Comparison of ENCODE assay signal across 8 cellular contexts in the genomic region with DNA sequence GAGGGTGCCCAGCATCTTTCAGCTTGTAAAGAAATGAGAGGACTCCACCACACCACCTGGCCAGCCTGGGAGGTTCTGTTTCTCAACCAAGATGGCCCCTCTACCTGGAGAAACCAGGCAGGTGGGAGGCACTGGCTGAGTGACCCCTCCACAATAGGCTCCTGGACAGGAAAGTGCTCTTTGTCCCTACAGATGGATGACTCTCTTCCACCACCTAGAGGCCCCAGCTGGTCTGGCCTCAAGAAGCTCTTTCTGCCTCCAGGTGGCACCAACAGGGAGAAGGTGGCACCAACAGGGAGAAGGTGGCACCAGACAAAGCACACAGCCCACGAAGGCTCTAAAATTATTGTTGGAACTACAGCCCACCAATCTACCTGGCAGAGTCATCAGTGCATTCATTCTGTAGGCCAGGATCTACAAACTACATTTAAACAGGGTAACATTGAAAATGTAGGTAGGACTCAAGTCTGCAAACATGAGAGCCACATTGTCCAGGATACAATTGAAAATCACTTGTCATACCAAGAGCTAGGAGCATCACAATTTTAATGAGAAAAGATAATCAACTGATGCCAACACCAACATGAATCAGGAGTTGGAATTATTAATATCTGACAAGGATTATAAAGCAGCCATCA. TPM values are rescaled to one million over a fixed set of nuclear protein-coding genes. Genes with fewer than 3 reads are reported as not detected.
DNase-seq lines count a peak whose midpoint lies in the region; ATAC-seq and TF ChIP-seq lines count a peak whose summit lies in the region.

No MANE protein-coding gene starts in this region.

- DNase-seq in AML-193 (lab: John Stamatoyannopoulos, UW) (peak; percentile 55 to 64), GM13976 (ENCODE audit: low spot score) (no peak), NT2/D1 (ENCODE audit: low read depth, low spot score) (peak; percentile 51), adrenal gland (peak in 4 of 7 donors; percentile 33 to 59 (median 48)), left lung (peak; percentile 18 to 53), ovary (no peak), MG63 (no peak)

- WGBS in adrenal gland, 4 donors: 67 to 86% (median 82%) methylated on average over 1 of the region's 1 CpG
- WGBS in ovary, 3 donors: 50 to 59% (median 55%) methylated on average over 1 of the region's 1 CpG

- H3K27me3 ChIP-seq in NT2/D1 (ENCODE audit: insufficient read depth, insufficient read length) (peaks cover 2% of the 10 kb centered on the region), adrenal gland (peaks cover 2% of the 10 kb centered on the region), left lung (peaks cover 0 to under 1% of the 10 kb centered on the region in 2 donors), ovary (no peaks in the 10 kb centered on the region), MG63 (peaks cover 7% of the 10 kb centered on the region; the same call in 1 of the 2 replicates)

- H3K27ac ChIP-seq in adrenal gland (no peak overlapping the region), left lung (no peak overlapping the region), ovary (no peak overlapping the region)

- intact Hi-C loops in adrenal gland (cut with DNase I) (no loop called here), left lung (cut with DNase I) (no loop called here), ovary (cut with DNase I) (no loop called here)

- ATAC-seq in left lung (peak; percentile 90), HG02588 (IDR thresholded peaks at IDR 0.05; ENCODE audit: unreplicated experiment) (no peak)

- H3K4me1 ChIP-seq in NT2/D1 (ENCODE audit: insufficient read depth, insufficient read length): no peaks in the 10 kb centered on the region
- H3K4me1 ChIP-seq in adrenal gland (replicated peaks in 1 of 2): no peaks in the 10 kb centered on the region
- peaks cover 0 to 9% of the 10 kb centered on the region in 2 donors for H3K4me1 ChIP-seq in left lung
- H3K4me1 ChIP-seq in ovary (ENCODE audit: insufficient read depth): no peaks in the 10 kb centered on the region

- no peak overlapping the region for H3K9ac ChIP-seq in NT2/D1 (ENCODE audit: insufficient read length, low read depth)

- in situ Hi-C loops in GM13976 (cut with MboI; ENCODE audit: low sequenced_read_pairs, unreplicated experiment): no loop called here

- TF ChIP-seq EP300 in ovary (IDR thresholded peaks at IDR 0.05): no peak

- TF ChIP-seq CTCF in GM13976 (IDR thresholded peaks at IDR 0.05; ENCODE audit: borderline replicate concordance, control extremely low read depth, extremely low read depth, insufficient read depth, missing control alignments): peak; percentile 20
- TF ChIP-seq CTCF in adrenal gland (IDR thresholded peaks at IDR 0.05): peak; percentile 18 to 61 (median 49)
- TF ChIP-seq CTCF in left lung (IDR thresholded peaks at IDR 0.05): peak; percentile 48 to 54
- TF ChIP-seq CTCF in ovary (IDR thresholded peaks at IDR 0.05): no peak

- H3K4me3 ChIP-seq in NT2/D1 (ENCODE audit: insufficient read length, low read depth) (no peak overlapping the region), adrenal gland (no peak overlapping the region), left lung (no peak overlapping the region), ovary (no peak overlapping the region), MG63 (no peak overlapping the region)

- H3K9me3 ChIP-seq in NT2/D1 (ENCODE audit: insufficient read depth, low read length): no peaks in the 10 kb centered on the region
- no peaks in the 10 kb centered on the region for H3K9me3 ChIP-seq in adrenal gland (replicated peaks in 1 of 3)
- H3K9me3 ChIP-seq in left lung: peaks cover 0 to 9% of the 10 kb centered on the region in 2 donors
- H3K9me3 ChIP-seq in ovary: no peaks in the 10 kb centered on the region
- no peaks in the 10 kb centered on the region for H3K9me3 ChIP-seq in MG63

- no peak for TF ChIP-seq POLR2A in adrenal gland (IDR thresholded peaks at IDR 0.05)
- TF ChIP-seq POLR2A in ovary (IDR thresholded peaks at IDR 0.05): no peak

- no peaks in the 10 kb centered on the region for H3K36me3 ChIP-seq in NT2/D1 (ENCODE audit: insufficient read depth, insufficient read length, low read length)
- no peaks in the 10 kb centered on the region for H3K36me3 ChIP-seq in adrenal gland (replicated peaks in 1 of 2)
- H3K36me3 ChIP-seq in left lung: no peaks in the 10 kb centered on the region
- H3K36me3 ChIP-seq in ovary: no peaks in the 10 kb centered on the region
- H3K36me3 ChIP-seq in MG63: no peaks in the 10 kb centered on the region

RNA-seq across cellular contexts. Expression of gene TMPRSS3, which starts 14.4 kb away (rescaled TPM):
- 1 to 10 TPM in 3 of 8 donors, under 1 TPM in 4, not detected in 1; 0.14 to 2.9 (median 0.78) TPM for total RNA-seq in adrenal gland
- under 1 TPM in 2 of 3 donors, not detected in 1; 0.18 to 0.37 TPM for polyA plus RNA-seq in adrenal gland
- 1 to 10 TPM; 2.9 to 4.8 TPM for total RNA-seq in left lung
- total RNA-seq in ovary: 10 to 100 TPM in 1 of 7 donors, 1 to 10 TPM in 4, not detected in 2; 1.3 to 28.6 (median 3.4) TPM
- under 1 TPM; 0.07 to 0.12 TPM for polyA plus RNA-seq in ovary
- total RNA-seq in MG63 (2014; rRNA removed; shearing (Covaris generic); ENCODE audit: low replicate concordance): not detected in 2 replicates

RNA-seq across cellular contexts. Expression of gene TFF1, which starts 15.1 kb away (rescaled TPM):
- under 1 TPM in 1 of 8 donors, not detected in 7; 0.72 TPM for total RNA-seq in adrenal gland
- polyA plus RNA-seq in adrenal gland: 1 to 10 TPM in 1 of 3 donors, not detected in 2; 1.5 TPM
- total RNA-seq in left lung: not detected
- total RNA-seq in ovary: 1 to 10 TPM in 1 of 7 donors, not detected in 6; 1.4 TPM
- polyA plus RNA-seq in ovary: not detected
- not detected in 2 replicates for total RNA-seq in MG63 (2014; rRNA removed; shearing (Covaris generic); ENCODE audit: low replicate concordance)

RNA-seq across cellular contexts. Expression of gene UBASH3A, which starts 22.2 kb away (rescaled TPM):
- total RNA-seq in adrenal gland: 1 to 10 TPM in 1 of 8 donors, under 1 TPM in 6, not detected in 1; 0.21 to 1.2 (median 0.43) TPM
- under 1 TPM; 0.09 to 0.88 (median 0.44) TPM for polyA plus RNA-seq in adrenal gland
- 1 to 10 TPM in 1 of 2 donors, under 1 TPM in 1; 0.67 to 1.3 TPM for total RNA-seq in left lung
- under 1 TPM in 5 of 7 donors, not detected in 2; 0.15 to 0.54 (median 0.24) TPM for total RNA-seq in ovary
- polyA plus RNA-seq in ovary: under 1 TPM; 0.19 to 0.85 TPM
- total RNA-seq in MG63 (2014; rRNA removed; shearing (Covaris generic); ENCODE audit: low replicate concordance): not detected in 2 replicates

RNA-seq across cellular contexts. Expression of gene TFF2, which starts 30.7 kb away (rescaled TPM):
- total RNA-seq in adrenal gland: not detected
- polyA plus RNA-seq in adrenal gland: under 1 TPM in 1 of 3 donors, not detected in 2; 0.17 TPM
- not detected for total RNA-seq in left lung
- total RNA-seq in ovary: 1 to 10 TPM in 1 of 7 donors, under 1 TPM in 1, not detected in 5; 0.31 to 3.7 TPM
- not detected for polyA plus RNA-seq in ovary
- not detected in 2 replicates for total RNA-seq in MG63 (2014; rRNA removed; shearing (Covaris generic); ENCODE audit: low replicate concordance)

Comparison
In these comparisons a context has a peak if more than half of its experiments do, and no peak if none do; other contexts are left out.
1. DNase-seq: peak in AML-193 (2 of 2), NT2/D1 (single experiment), adrenal gland (4 of 7) and left lung (2 of 2); none in GM13976 (single experiment), ovary (0 of 5) and MG63 (single experiment).
2. CTCF ChIP-seq: peak in GM13976 (single experiment), adrenal gland (6 of 6) and left lung (2 of 2); none in ovary (0 of 3).